In the genomic region with DNA sequence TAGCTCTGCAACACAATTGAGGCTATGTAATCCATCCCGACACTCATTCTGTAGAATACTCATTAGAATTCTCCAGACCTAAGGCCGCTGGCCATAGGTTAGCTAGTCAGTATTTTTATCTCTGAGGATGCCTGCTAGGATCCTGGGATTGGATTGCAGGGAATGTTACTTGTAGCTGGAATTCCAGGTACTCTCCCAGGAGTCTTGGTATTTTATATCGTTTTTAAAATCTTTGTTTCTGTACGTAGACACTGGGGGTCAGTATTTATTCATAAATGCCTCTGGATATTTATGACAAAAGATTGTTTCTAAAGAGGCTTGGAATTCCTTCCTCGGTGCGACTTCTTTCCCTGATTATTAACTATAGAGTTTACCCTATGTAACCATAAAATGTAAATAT, we compare ENCODE assay signal across 8 cellular contexts. TPM values are rescaled to one million over a fixed set of nuclear protein-coding genes. Genes with fewer than 3 reads are reported as not detected.
DNase-seq lines count a peak whose midpoint lies in the region; ATAC-seq and TF ChIP-seq lines count a peak whose summit lies in the region.

No MANE protein-coding gene starts in this region.

- no peaks in the 10 kb centered on the region for H3K9me2 ChIP-seq in DOHH2 (replicated peaks; ENCODE audit: control insufficient read depth, low read length)

- DNase-seq in NCI-H526 treated with DMSO at 0.1 percent for 48 hours (lab: John Stamatoyannopoulos, UW) (peak; percentile 25), dedifferentiated amniotic fluid mesenchymal stem cell (ENCODE audit: extremely low spot score) (peak; percentile 65), osteoblast (ENCODE audit: insufficient read length, low spot score, missing footprints) (no peak), SHP77 (lab: John Stamatoyannopoulos, UW) (no peak), right atrium auricular region (ENCODE audit: low spot score) (no peak)
- no peak for DNase-seq in activated T-helper 1 cell treated with anti-CD3 and anti-CD28 coated beads, Interleukin-12 subunit alpha, Interleukin-12 subunit beta, Interleukin-2, Interleukin-4 antibody, amounts not matched to agents 30 ng/mL and 10 ng/mL and 1 ng/mL, durations not matched to agents 14 hours and 24 hours and 36 hours (ENCODE audit: low spot score)

- no peak overlapping the region for H3K4me3 ChIP-seq in DOHH2 (ENCODE audit: low read length)
- H3K4me3 ChIP-seq in osteoblast (ENCODE audit: insufficient read depth, low read length): no peak overlapping the region
- no peak overlapping the region for H3K4me3 ChIP-seq in right atrium auricular region

- H3K27me3 ChIP-seq in DOHH2 (ENCODE audit: control insufficient read depth, low read length): 0 out of 2 replicates have a peak, but pooled peaks cover 6% of the 10 kb centered on the region
- no peaks in the 10 kb centered on the region for H3K27me3 ChIP-seq in osteoblast (ENCODE audit: insufficient read depth, low read length)
- H3K27me3 ChIP-seq in right atrium auricular region: no peaks in the 10 kb centered on the region

- no peaks in the 10 kb centered on the region for H3K9me3 ChIP-seq in DOHH2 (ENCODE audit: control insufficient read depth, insufficient read depth, low read length)
- no peaks in the 10 kb centered on the region for H3K9me3 ChIP-seq in osteoblast (ENCODE audit: low read depth, low read length)
- H3K9me3 ChIP-seq in right atrium auricular region: no peaks in the 10 kb centered on the region

- H3K79me2 ChIP-seq in DOHH2 (ENCODE audit: control insufficient read depth, low read length): no peaks in the 10 kb centered on the region
- H3K79me2 ChIP-seq in osteoblast (ENCODE audit: insufficient read depth, low read length): no peaks in the 10 kb centered on the region

- H3K27ac ChIP-seq in DOHH2 (ENCODE audit: low read depth, low read length) (no peak overlapping the region), osteoblast (ENCODE audit: low read depth, low read length) (no peak overlapping the region), right atrium auricular region (no peak overlapping the region)

- H3K27ac Mint-ChIP-seq in activated T-helper 1 cell treated with anti-CD3 and anti-CD28 coated beads, Interleukin-12 subunit alpha, Interleukin-12 subunit beta, Interleukin-2, Interleukin-4 antibody, amounts not matched to agents 30 ng/mL and 10 ng/mL and 1 ng/mL, durations not matched to agents 14 hours and 24 hours and 36 hours: no peak overlapping the region

- H3K27me3 Mint-ChIP-seq in activated T-helper 1 cell treated with anti-CD3 and anti-CD28 coated beads, Interleukin-12 subunit alpha, Interleukin-12 subunit beta, Interleukin-2, Interleukin-4 antibody, amounts not matched to agents 30 ng/mL and 10 ng/mL and 1 ng/mL, durations not matched to agents 14 hours and 24 hours and 36 hours (ENCODE audit: insufficient read depth): peaks cover 2% of the 10 kb centered on the region

- no peak for ATAC-seq in HG02970 (IDR thresholded peaks at IDR 0.05; ENCODE audit: low FRiP score, unreplicated experiment)

- H3K9me3 Mint-ChIP-seq in activated T-helper 1 cell treated with anti-CD3 and anti-CD28 coated beads, Interleukin-12 subunit alpha, Interleukin-12 subunit beta, Interleukin-2, Interleukin-4 antibody, amounts not matched to agents 30 ng/mL and 10 ng/mL and 1 ng/mL, durations not matched to agents 14 hours and 24 hours and 36 hours: no peaks in the 10 kb centered on the region

- H3K36me3 Mint-ChIP-seq in activated T-helper 1 cell treated with anti-CD3 and anti-CD28 coated beads, Interleukin-12 subunit alpha, Interleukin-12 subunit beta, Interleukin-2, Interleukin-4 antibody, amounts not matched to agents 30 ng/mL and 10 ng/mL and 1 ng/mL, durations not matched to agents 14 hours and 24 hours and 36 hours (ENCODE audit: low read depth): no peaks in the 10 kb centered on the region

- intact Hi-C loops in activated T-helper 1 cell treated with anti-CD3 and anti-CD28 coated beads, Interleukin-12 subunit alpha, Interleukin-12 subunit beta, Interleukin-2, Interleukin-4 antibody, amounts not matched to agents 30 ng/mL and 10 ng/mL and 1 ng/mL, durations not matched to agents 14 hours and 24 hours and 36 hours (cut with micrococcal nuclease): loop anchor here (10.0 kb wide), 1 partner anchor 1158 kb away; no protein-coding TSS in a partner anchor

- H3K4me1 ChIP-seq in DOHH2 (ENCODE audit: control insufficient read depth, low read length): no peaks in the 10 kb centered on the region
- peaks cover 33% of the 10 kb centered on the region for H3K4me1 ChIP-seq in osteoblast (ENCODE audit: insufficient read depth, low read length)
- H3K4me1 ChIP-seq in right atrium auricular region: peaks cover 0 to 13% of the 10 kb centered on the region in 2 donors

- no peak overlapping the region for H3K4me3 Mint-ChIP-seq in activated T-helper 1 cell treated with anti-CD3 and anti-CD28 coated beads, Interleukin-12 subunit alpha, Interleukin-12 subunit beta, Interleukin-2, Interleukin-4 antibody, amounts not matched to agents 30 ng/mL and 10 ng/mL and 1 ng/mL, durations not matched to agents 14 hours and 24 hours and 36 hours

- H4K20me1 ChIP-seq in DOHH2 (ENCODE audit: control insufficient read depth, insufficient read depth, low read depth, low read length): no peaks in the 10 kb centered on the region
- H4K20me1 ChIP-seq in osteoblast (ENCODE audit: insufficient read depth, low read length): no peaks in the 10 kb centered on the region

- peak; percentile 27 for TF ChIP-seq CTCF in DOHH2 (IDR thresholded peaks at IDR 0.05; ENCODE audit: low read depth, low read length, poor library complexity, severe bottlenecking)
- TF ChIP-seq CTCF in osteoblast (IDR thresholded peaks at IDR 0.05; ENCODE audit: extremely low read depth, low read depth, low read length): peak; percentile 59
- TF ChIP-seq CTCF in right atrium auricular region (IDR thresholded peaks at IDR 0.05): peak in 1 of 2 donors; percentile 59

- H3K36me3 ChIP-seq in DOHH2 (ENCODE audit: control insufficient read depth, low read length) (no peaks in the 10 kb centered on the region), osteoblast (ENCODE audit: insufficient read depth, low read length) (no peaks in the 10 kb centered on the region), right atrium auricular region (no peaks in the 10 kb centered on the region)

- H3K4me2 ChIP-seq in DOHH2 (ENCODE audit: low read length) (no peak overlapping the region), osteoblast (ENCODE audit: insufficient read depth, low read length) (peak overlapping the region; percentile 52)

- H3F3A ChIP-seq in DOHH2 (ENCODE audit: control insufficient read depth, insufficient read depth): no peaks in the 10 kb centered on the region

- H2AFZ ChIP-seq in osteoblast (ENCODE audit: low read length): no peak overlapping the region

- H3K4me1 Mint-ChIP-seq in activated T-helper 1 cell treated with anti-CD3 and anti-CD28 coated beads, Interleukin-12 subunit alpha, Interleukin-12 subunit beta, Interleukin-2, Interleukin-4 antibody, amounts not matched to agents 30 ng/mL and 10 ng/mL and 1 ng/mL, durations not matched to agents 14 hours and 24 hours and 36 hours (ENCODE audit: low read depth): peaks cover 6% of the 10 kb centered on the region

RNA-seq across cellular contexts. Expression of a gene that starts 40.1 kb away (rescaled TPM):
- 43.6 and 64.8 TPM in 2 replicates for total RNA-seq in osteoblast
- total RNA-seq in right atrium auricular region: 10 to 100 TPM; 12.5 to 16.7 TPM
- total RNA-seq in activated T-helper 1 cell treated with anti-CD3 and anti-CD28 coated beads, Interleukin-12 subunit alpha, Interleukin-12 subunit beta, Interleukin-2, Interleukin-4 antibody, amounts not matched to agents 30 ng/mL and 10 ng/mL and 1 ng/mL, durations not matched to agents 14 hours and 24 hours and 36 hours: 23.8 and 25.3 TPM in 2 replicates

Comparison
In these comparisons a context has a peak if more than half of its experiments do, and no peak if none do; other contexts are left out.
1. DNase-seq: peak in NCI-H526 treated with DMSO at 0.1 percent for 48 hours (single experiment) and dedifferentiated amniotic fluid mesenchymal stem cell (single experiment); none in osteoblast (single experiment), SHP77 (0 of 2), right atrium auricular region (single experiment) and activated T-helper 1 cell treated with anti-CD3 and anti-CD28 coated beads, Interleukin-12 subunit alpha, Interleukin-12 subunit beta, Interleukin-2, Interleukin-4 antibody, amounts not matched to agents 30 ng/mL and 10 ng/mL and 1 ng/mL, durations not matched to agents 14 hours and 24 hours and 36 hours (single experiment).